Comparison of ENCODE assay signal across 10 cellular contexts in the genomic region with DNA sequence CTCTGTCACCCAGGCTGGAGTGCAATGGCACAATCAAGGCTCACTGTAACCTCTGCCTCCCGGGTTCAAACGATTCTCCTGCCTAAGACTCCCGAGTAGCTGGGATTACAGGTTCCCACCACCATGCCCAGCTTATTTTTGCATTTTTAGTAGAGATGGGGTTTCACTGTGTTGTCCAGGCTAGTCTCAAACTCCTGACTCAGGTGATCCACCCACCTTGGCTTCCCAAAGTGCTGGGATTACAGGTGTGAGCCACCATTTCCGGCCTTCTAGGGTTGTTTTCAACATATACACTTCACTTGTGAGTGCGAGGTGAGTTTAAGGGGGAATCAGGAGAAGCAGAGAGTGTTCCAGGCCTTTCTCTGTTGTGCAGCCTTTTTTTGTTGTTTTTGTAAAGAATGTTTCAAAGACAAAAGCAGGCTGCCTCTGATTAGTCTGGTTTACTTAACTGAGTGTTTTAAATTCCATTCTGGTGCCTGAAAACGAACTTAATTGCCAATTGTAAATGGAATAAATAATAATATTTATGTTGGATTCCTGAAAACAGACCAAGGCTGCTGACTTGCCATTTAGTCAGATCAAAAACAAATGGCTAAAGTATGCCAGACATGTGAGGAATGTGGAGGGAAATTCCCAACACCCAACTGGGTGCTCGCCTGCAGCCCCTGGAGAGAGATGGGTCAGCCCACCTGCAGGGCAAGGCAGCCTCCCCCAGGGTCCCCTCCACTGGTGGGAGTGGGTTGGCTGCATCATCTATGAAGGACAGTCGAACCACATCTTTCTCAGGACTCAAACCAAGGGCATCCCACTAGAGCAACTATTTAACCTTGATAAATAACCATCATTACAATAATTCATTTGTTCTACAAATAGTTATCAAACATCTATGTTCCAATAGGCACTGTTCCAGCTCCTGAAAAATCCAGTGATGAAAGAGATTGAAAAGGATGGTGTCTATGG. TPM values are rescaled to one million over a fixed set of nuclear protein-coding genes. Genes with fewer than 3 reads are reported as not detected.
DNase-seq lines count a peak whose midpoint lies in the region; ATAC-seq and TF ChIP-seq lines count a peak whose summit lies in the region.
"Had no signal": no experiment of that assay in that cellular context is flagged by ENCODE, and none has a peak within 500 bp of the region (broad histone marks: within the 10 kb centered on the region; RNA-seq: fewer than 3 reads in every experiment).

No MANE protein-coding gene starts in this region.

- POLR2A ChIA-PET in activated CD4-positive, alpha-beta memory T cell treated with anti-CD3 and anti-CD28 coated beads for 36 hours (lab: Charles Lee), result no interaction called here

- no peaks in the 10 kb centered on the region for H3K36me3 ChIP-seq in cardiac muscle cell

- H3K36me3 Mint-ChIP-seq in activated CD4-positive, alpha-beta memory T cell treated with anti-CD3 and anti-CD28 coated beads for 36 hours, result no peaks in the 10 kb centered on the region
- no peaks in the 10 kb centered on the region for H3K36me3 Mint-ChIP-seq in natural killer cell treated with Interleukin-12 subunit alpha and Interleukin-12 subunit beta and Interleukin-15 and Interleukin-18, amount 100 ng/mL, for 72 hours
- H3K36me3 Mint-ChIP-seq: activated naive CD4-positive, alpha-beta T cell treated with anti-CD3 and anti-CD28 coated beads, Interleukin-2, amount 10 ng/mL, durations not matched to agents 7 days and 5 days had no signal

- no peak overlapping the region for H3K4me3 Mint-ChIP-seq in activated CD4-positive, alpha-beta memory T cell treated with anti-CD3 and anti-CD28 coated beads for 36 hours
- no peak overlapping the region for H3K4me3 Mint-ChIP-seq in natural killer cell treated with Interleukin-12 subunit alpha and Interleukin-12 subunit beta and Interleukin-15 and Interleukin-18, amount 100 ng/mL, for 72 hours
- H3K4me3 Mint-ChIP-seq: activated naive CD4-positive, alpha-beta T cell treated with anti-CD3 and anti-CD28 coated beads, Interleukin-2, amount 10 ng/mL, durations not matched to agents 7 days and 5 days had no signal

- H3K27ac ChIP-seq in cardiac muscle cell (peak overlapping the region; percentile 73), layer of hippocampus (ENCODE audit: low read depth, low read length) (peak overlapping the region; percentile 62)

- intact Hi-C loops in Right ventricle myocardium inferior (cut with DNase I), result no loop called here
- intact Hi-C loops in activated CD4-positive, alpha-beta memory T cell treated with anti-CD3 and anti-CD28 coated beads for 36 hours (cut with micrococcal nuclease), result no loop called here

- TF ChIP-seq CTCF in cardiac muscle cell (IDR thresholded peaks at IDR 0.05; ENCODE audit: low read depth, low read length), result no peak
- no peak for TF ChIP-seq CTCF in cardiac fibroblast (IDR thresholded peaks at IDR 0.05; ENCODE audit: low read depth, low read length)

- no peaks in the 10 kb centered on the region for H3K9me3 ChIP-seq in cardiac muscle cell (ENCODE audit: low read depth)

- CTCF ChIA-PET in activated CD4-positive, alpha-beta memory T cell treated with anti-CD3 and anti-CD28 coated beads for 36 hours (lab: Charles Lee), result interaction anchor here (0.6 kb wide), 1 partner anchor 29 kb away, joined by 3 read pairs; no protein-coding TSS in a partner anchor

- H3K9me3 Mint-ChIP-seq in activated CD4-positive, alpha-beta memory T cell treated with anti-CD3 and anti-CD28 coated beads for 36 hours, result no peaks in the 10 kb centered on the region
- H3K9me3 Mint-ChIP-seq in natural killer cell treated with Interleukin-12 subunit alpha and Interleukin-12 subunit beta and Interleukin-15 and Interleukin-18, amount 100 ng/mL, for 72 hours, result no peaks in the 10 kb centered on the region
- H3K9me3 Mint-ChIP-seq: activated naive CD4-positive, alpha-beta T cell treated with anti-CD3 and anti-CD28 coated beads, Interleukin-2, amount 10 ng/mL, durations not matched to agents 7 days and 5 days had no signal

- no peaks in the 10 kb centered on the region for H3K27me3 Mint-ChIP-seq in activated CD4-positive, alpha-beta memory T cell treated with anti-CD3 and anti-CD28 coated beads for 36 hours
- H3K27me3 Mint-ChIP-seq in natural killer cell treated with Interleukin-12 subunit alpha and Interleukin-12 subunit beta and Interleukin-15 and Interleukin-18, amount 100 ng/mL, for 72 hours, result no peaks in the 10 kb centered on the region
- H3K27me3 Mint-ChIP-seq: activated naive CD4-positive, alpha-beta T cell treated with anti-CD3 and anti-CD28 coated beads, Interleukin-2, amount 10 ng/mL, durations not matched to agents 7 days and 5 days had no signal

- peaks cover 8% of the 10 kb centered on the region for H3K4me1 Mint-ChIP-seq in activated CD4-positive, alpha-beta memory T cell treated with anti-CD3 and anti-CD28 coated beads for 36 hours (ENCODE audit: low read depth)
- H3K4me1 Mint-ChIP-seq in natural killer cell treated with Interleukin-12 subunit alpha and Interleukin-12 subunit beta and Interleukin-15 and Interleukin-18, amount 100 ng/mL, for 72 hours (ENCODE audit: low read depth in 2 of 2), result peaks cover 12 to 16% of the 10 kb centered on the region in 2 donors

- no peak overlapping the region for H3K27ac Mint-ChIP-seq in activated CD4-positive, alpha-beta memory T cell treated with anti-CD3 and anti-CD28 coated beads for 36 hours
- H3K27ac Mint-ChIP-seq in natural killer cell treated with Interleukin-12 subunit alpha and Interleukin-12 subunit beta and Interleukin-15 and Interleukin-18, amount 100 ng/mL, for 72 hours, result no peak overlapping the region

- H3K27me3 ChIP-seq in cardiac muscle cell, result no peaks in the 10 kb centered on the region
- no peaks in the 10 kb centered on the region for H3K27me3 ChIP-seq in layer of hippocampus (ENCODE audit: control insufficient read depth, insufficient read depth, low read length)

- H3K4me3 ChIP-seq in cardiac muscle cell, result no peak overlapping the region
- no peak overlapping the region for H3K4me3 ChIP-seq in cardiac fibroblast (replicated peaks in 1 of 2; ENCODE audit: low read depth in 2 of 2, low read length in 2 of 2)

- peaks cover 7% of the 10 kb centered on the region for H3K4me1 ChIP-seq in cardiac muscle cell (ENCODE audit: low read depth)

- DNase-seq in cardiac muscle cell (ENCODE audit: low read depth in 1 of 2, low spot score in 1 of 2), result peak; percentile 23 to 78
- DNase-seq in Right ventricle myocardium inferior (ENCODE audit: missing footprints), result no peak
- DNase-seq in cardiac fibroblast (ENCODE audit: low read depth in 2 of 2), result peak; percentile 75 to 94
- no peak for DNase-seq in NAMALWA (ENCODE audit: low spot score)
- no peak for DNase-seq in activated CD4-positive, alpha-beta memory T cell treated with anti-CD3 and anti-CD28 coated beads for 36 hours
- no peak for DNase-seq in natural killer cell treated with Interleukin-12 subunit alpha and Interleukin-12 subunit beta and Interleukin-15 and Interleukin-18, amount 100 ng/mL, for 72 hours (ENCODE audit: low spot score)
- DNase-seq: activated naive CD4-positive, alpha-beta T cell treated with anti-CD3 and anti-CD28 coated beads, Interleukin-2, amount 10 ng/mL, durations not matched to agents 7 days and 5 days; stimulated activated CD4-positive, alpha-beta T cell treated with anti-CD3 and anti-CD28 coated beads, Interleukin-4, amount 100 ng/mL, for 1 hour had no signal

- ATAC-seq in Right ventricle myocardium inferior (no peak), HG03196 (IDR thresholded peaks at IDR 0.05; ENCODE audit: unreplicated experiment) (no peak)
- no peak for ATAC-seq in natural killer cell treated with Interleukin-12 subunit alpha and Interleukin-12 subunit beta and Interleukin-15 and Interleukin-18, amount 100 ng/mL, for 72 hours

RNA-seq across cellular contexts. Expression of a gene that starts 4.6 kb away (rescaled TPM):
- total RNA-seq in cardiac muscle cell, result 68.7 and 125 TPM in 2 replicates
- 43.3 and 78.4 TPM in 2 replicates for polyA plus RNA-seq in cardiac muscle cell
- total RNA-seq in Right ventricle myocardium inferior, result 51.5 TPM
- 100 to 1,000 TPM; 154 to 156 TPM for total RNA-seq in activated CD4-positive, alpha-beta memory T cell treated with anti-CD3 and anti-CD28 coated beads for 36 hours
- total RNA-seq in natural killer cell treated with Interleukin-12 subunit alpha and Interleukin-12 subunit beta and Interleukin-15 and Interleukin-18, amount 100 ng/mL, for 72 hours, result 100 to 1,000 TPM; 101 to 216 TPM

RNA-seq across cellular contexts. Expression of a gene that starts 10.8 kb away (rescaled TPM):
- total RNA-seq in cardiac muscle cell, result 57.6 and 65.9 TPM in 2 replicates
- 7.2 and 7.4 TPM in 2 replicates for polyA plus RNA-seq in cardiac muscle cell
- total RNA-seq in Right ventricle myocardium inferior, result 45.5 TPM
- total RNA-seq in activated CD4-positive, alpha-beta memory T cell treated with anti-CD3 and anti-CD28 coated beads for 36 hours, result 10 to 100 TPM; 37.7 to 39.3 TPM
- total RNA-seq in natural killer cell treated with Interleukin-12 subunit alpha and Interleukin-12 subunit beta and Interleukin-15 and Interleukin-18, amount 100 ng/mL, for 72 hours, result 10 to 100 TPM; 51.2 to 68.9 TPM

RNA-seq across cellular contexts. Expression of a gene that starts 49.8 kb away (rescaled TPM):
- 3.3 and 4.0 TPM in 2 replicates for total RNA-seq in cardiac muscle cell
- polyA plus RNA-seq in cardiac muscle cell, result 0.49 and 1.8 TPM in 2 replicates
- 26.4 TPM for total RNA-seq in Right ventricle myocardium inferior
- total RNA-seq in activated CD4-positive, alpha-beta memory T cell treated with anti-CD3 and anti-CD28 coated beads for 36 hours, result under 1 TPM; 0.12 to 0.21 TPM
- under 1 TPM; 0.40 to 0.45 TPM for total RNA-seq in natural killer cell treated with Interleukin-12 subunit alpha and Interleukin-12 subunit beta and Interleukin-15 and Interleukin-18, amount 100 ng/mL, for 72 hours

Comparison
In these comparisons a context has a peak if more than half of its experiments do, and no peak if none do; other contexts are left out.
1. DNase-seq: peak in cardiac muscle cell (2 of 2) and cardiac fibroblast (2 of 2); none in Right ventricle myocardium inferior (single experiment), NAMALWA (single experiment), activated CD4-positive, alpha-beta memory T cell treated with anti-CD3 and anti-CD28 coated beads for 36 hours (single experiment) and natural killer cell treated with Interleukin-12 subunit alpha and Interleukin-12 subunit beta and Interleukin-15 and Interleukin-18, amount 100 ng/mL, for 72 hours (single experiment).